In genomic region chr15:63044077-63044644, GRCh38 we compare ENCODE assay signal across 9 cellular contexts. TPM values are rescaled to one million over a fixed set of nuclear protein-coding genes. Genes with fewer than 3 reads are reported as not detected.
A peak's percentile ranks its signal among the peaks of the same experiment; 100 is the strongest.
DNase-seq lines count a peak whose midpoint lies in the region; ATAC-seq and TF ChIP-seq lines count a peak whose summit lies in the region.
"Had no signal": no experiment of that assay in that cellular context is flagged by ENCODE, and none has a peak within 500 bp of the region (broad histone marks: within the 10 kb centered on the region; RNA-seq: fewer than 3 reads in every experiment).

No MANE protein-coding gene starts in this region.

- CTCF ChIA-PET in activated CD4-positive, alpha-beta memory T cell treated with anti-CD3 and anti-CD28 coated beads, Interleukin-2, amount 10 ng/mL, durations not matched to agents 7 days and 5 days (lab: Charles Lee), result interaction anchor here (1.2 kb wide), 1 partner anchor 50 kb away, joined by 4 read pairs; no protein-coding TSS in a partner anchor
- CTCF ChIA-PET in activated CD4-positive, alpha-beta memory T cell treated with anti-CD3 and anti-CD28 coated beads for 36 hours (lab: Charles Lee), result interaction anchor here (0.6 to 7.9 kb wide), 2 partner anchors 47 to 558 kb away, joined by 3 to 154 read pairs; no protein-coding TSS in a partner anchor

- intact Hi-C loops in activated CD4-positive, alpha-beta memory T cell treated with anti-CD3 and anti-CD28 coated beads for 36 hours (cut with micrococcal nuclease), result loop anchor here (10.0 kb wide), 1 partner anchor 231 kb away; the partner anchor contains the start of gene APH1B
- intact Hi-C loops in tibial artery (cut with DNase I; ENCODE audit: low total_unique reads), result loop anchor here (5.0 kb wide), 1 partner anchor 197 kb away; no protein-coding TSS in a partner anchor

- no peak for DNase-seq in activated CD4-positive, alpha-beta memory T cell treated with anti-CD3 and anti-CD28 coated beads, Interleukin-2, amount 10 ng/mL, durations not matched to agents 7 days and 5 days
- no peak for DNase-seq in activated CD4-positive, alpha-beta memory T cell treated with anti-CD3 and anti-CD28 coated beads for 36 hours
- no peak for DNase-seq in choroid plexus epithelial cell (ENCODE audit: low read depth)
- DNase-seq in memory B cell (ENCODE audit: low spot score in 2 of 2), result no peak
- no peak for DNase-seq in tibial artery
- DNase-seq in activated CD4-positive, alpha-beta T cell treated with anti-CD3 and anti-CD28 coated beads, Interleukin-2, amount 50 U/mL, for 4 hours, result no peak

- peaks cover 11 to 32% (median 27%) of the 10 kb centered on the region in 3 donors for H3K36me3 ChIP-seq in tibial artery
- H3K36me3 ChIP-seq: BLaER1 had no signal

- H3K9me3 ChIP-seq in tibial artery, result no peaks in the 10 kb centered on the region

- ATAC-seq in memory B cell (ENCODE audit: low read depth) (no peak), HG02571 (IDR thresholded peaks at IDR 0.05; ENCODE audit: unreplicated experiment) (no peak), HG03139 (IDR thresholded peaks at IDR 0.05; ENCODE audit: unreplicated experiment) (no peak)

- H3K36me3 Mint-ChIP-seq in activated CD4-positive, alpha-beta memory T cell treated with anti-CD3 and anti-CD28 coated beads, Interleukin-2, amount 10 ng/mL, durations not matched to agents 7 days and 5 days (ENCODE audit: low read depth), result no peaks in the 10 kb centered on the region
- H3K36me3 Mint-ChIP-seq in activated CD4-positive, alpha-beta memory T cell treated with anti-CD3 and anti-CD28 coated beads for 36 hours, result no peaks in the 10 kb centered on the region
- H3K36me3 Mint-ChIP-seq in memory B cell, result peaks cover 2% of the 10 kb centered on the region

- H3K4me1 Mint-ChIP-seq in activated CD4-positive, alpha-beta memory T cell treated with anti-CD3 and anti-CD28 coated beads, Interleukin-2, amount 10 ng/mL, durations not matched to agents 7 days and 5 days, result peaks cover 17% of the 10 kb centered on the region
- H3K4me1 Mint-ChIP-seq in activated CD4-positive, alpha-beta memory T cell treated with anti-CD3 and anti-CD28 coated beads for 36 hours (ENCODE audit: low read depth), result peaks cover 10% of the 10 kb centered on the region
- peaks cover 21% of the 10 kb centered on the region for H3K4me1 Mint-ChIP-seq in memory B cell

- H3K27me3 Mint-ChIP-seq in activated CD4-positive, alpha-beta memory T cell treated with anti-CD3 and anti-CD28 coated beads, Interleukin-2, amount 10 ng/mL, durations not matched to agents 7 days and 5 days, result peaks cover 76% of the 10 kb centered on the region
- peaks cover 50% of the 10 kb centered on the region for H3K27me3 Mint-ChIP-seq in activated CD4-positive, alpha-beta memory T cell treated with anti-CD3 and anti-CD28 coated beads for 36 hours
- H3K27me3 Mint-ChIP-seq in memory B cell, result peaks cover 32% of the 10 kb centered on the region

- peak overlapping the region; percentile 72 for H3K4me3 ChIP-seq in choroid plexus epithelial cell (ENCODE audit: low read depth, low read length)
- H3K4me3 ChIP-seq in tibial artery, result peak overlapping the region; percentile 90 to 95
- H3K4me3 ChIP-seq: BLaER1 had no signal

- H3K27me3 ChIP-seq in tibial artery, result no peaks in the 10 kb centered on the region

- POLR2A ChIA-PET in activated CD4-positive, alpha-beta memory T cell treated with anti-CD3 and anti-CD28 coated beads, Interleukin-2, amount 10 ng/mL, durations not matched to agents 7 days and 5 days (lab: Charles Lee), result interaction anchor here (1.4 kb wide), 1 partner anchor 9 kb away, joined by 4 read pairs; no protein-coding TSS in a partner anchor
- POLR2A ChIA-PET in activated CD4-positive, alpha-beta memory T cell treated with anti-CD3 and anti-CD28 coated beads for 36 hours (lab: Charles Lee), result no interaction called here

- peaks cover 0 to 35% (median 24%) of the 10 kb centered on the region in 4 donors for H3K4me1 ChIP-seq in tibial artery

- H3K4me3 Mint-ChIP-seq in activated CD4-positive, alpha-beta memory T cell treated with anti-CD3 and anti-CD28 coated beads, Interleukin-2, amount 10 ng/mL, durations not matched to agents 7 days and 5 days, result peak overlapping the region; percentile 9
- H3K4me3 Mint-ChIP-seq in activated CD4-positive, alpha-beta memory T cell treated with anti-CD3 and anti-CD28 coated beads for 36 hours, result no peak overlapping the region
- peak overlapping the region; percentile 34 for H3K4me3 Mint-ChIP-seq in memory B cell

- TF ChIP-seq CTCF in choroid plexus epithelial cell (conservative IDR thresholded peaks at IDR 0.05; ENCODE audit: low read depth, low read length) (no peak), tibial artery (IDR thresholded peaks at IDR 0.05) (no peak)

- peak overlapping the region; percentile 93 to 97 for H3K27ac ChIP-seq in tibial artery
- H3K27ac ChIP-seq: BLaER1 had no signal

- no peaks in the 10 kb centered on the region for H3K9me3 Mint-ChIP-seq in activated CD4-positive, alpha-beta memory T cell treated with anti-CD3 and anti-CD28 coated beads, Interleukin-2, amount 10 ng/mL, durations not matched to agents 7 days and 5 days
- no peaks in the 10 kb centered on the region for H3K9me3 Mint-ChIP-seq in activated CD4-positive, alpha-beta memory T cell treated with anti-CD3 and anti-CD28 coated beads for 36 hours
- H3K9me3 Mint-ChIP-seq in memory B cell, result no peaks in the 10 kb centered on the region

- no peak overlapping the region for H3K27ac Mint-ChIP-seq in activated CD4-positive, alpha-beta memory T cell treated with anti-CD3 and anti-CD28 coated beads, Interleukin-2, amount 10 ng/mL, durations not matched to agents 7 days and 5 days
- H3K27ac Mint-ChIP-seq in activated CD4-positive, alpha-beta memory T cell treated with anti-CD3 and anti-CD28 coated beads for 36 hours, result no peak overlapping the region
- no peak overlapping the region for H3K27ac Mint-ChIP-seq in memory B cell

RNA-seq across cellular contexts. Expression of gene TPM1, which starts 1.6 kb away (rescaled TPM):
- total RNA-seq in activated CD4-positive, alpha-beta memory T cell treated with anti-CD3 and anti-CD28 coated beads, Interleukin-2, amount 10 ng/mL, durations not matched to agents 7 days and 5 days, result 1 to 10 TPM; 4.8 to 6.2 TPM
- 10 to 100 TPM; 10.8 to 11.4 TPM for total RNA-seq in activated CD4-positive, alpha-beta memory T cell treated with anti-CD3 and anti-CD28 coated beads for 36 hours
